8 cellular contexts compared by ENCODE assay signal in the genomic region with DNA sequence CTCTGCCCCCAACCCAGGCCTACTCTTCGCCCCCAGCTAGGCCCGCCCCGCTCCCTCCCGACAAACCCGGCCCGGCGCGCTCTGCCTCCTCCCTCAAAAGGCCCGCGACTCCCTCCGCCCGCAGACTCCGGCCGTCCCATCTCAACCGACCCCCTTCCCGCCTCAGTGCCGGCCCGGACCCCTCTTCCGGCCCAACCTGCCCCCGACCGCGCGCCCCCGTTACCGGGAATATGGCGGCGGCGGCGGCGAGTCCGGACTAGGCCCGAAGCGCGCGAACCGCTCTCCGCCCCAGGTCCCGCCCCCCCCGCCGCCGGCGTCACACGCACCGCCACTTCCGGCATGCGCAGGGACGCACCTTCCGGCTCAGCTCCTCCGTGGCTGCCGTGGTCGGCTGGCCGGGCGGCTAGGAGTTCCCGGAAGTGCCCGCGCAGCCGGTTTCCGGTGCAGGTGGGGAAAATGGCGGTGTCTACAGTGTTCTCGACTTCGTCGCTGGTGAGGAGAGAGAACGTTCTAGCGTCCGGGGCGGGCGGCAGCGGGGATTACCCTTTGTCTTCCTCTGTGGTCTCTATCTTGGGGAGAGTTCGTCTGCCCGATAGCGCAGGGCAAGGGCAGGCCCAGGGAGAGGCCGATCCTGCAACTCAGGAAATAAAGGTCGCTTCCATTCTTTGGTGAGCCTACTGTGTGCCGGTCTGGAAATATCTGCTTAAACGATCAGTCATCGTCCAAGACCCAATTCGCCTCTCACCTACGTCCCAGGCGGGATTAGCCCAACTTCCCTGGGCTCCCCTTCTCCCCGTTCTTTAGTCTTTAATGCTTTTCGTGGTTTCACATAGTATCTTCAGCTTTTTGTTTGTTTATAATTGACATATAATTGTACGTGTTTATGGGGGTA. TPM values are rescaled to one million over a fixed set of nuclear protein-coding genes. Genes with fewer than 3 reads are reported as not detected.
A peak's percentile ranks its signal among the peaks of the same experiment; 100 is the strongest.
DNase-seq lines count a peak whose midpoint lies in the region; ATAC-seq and TF ChIP-seq lines count a peak whose summit lies in the region.

A gene with protein sequence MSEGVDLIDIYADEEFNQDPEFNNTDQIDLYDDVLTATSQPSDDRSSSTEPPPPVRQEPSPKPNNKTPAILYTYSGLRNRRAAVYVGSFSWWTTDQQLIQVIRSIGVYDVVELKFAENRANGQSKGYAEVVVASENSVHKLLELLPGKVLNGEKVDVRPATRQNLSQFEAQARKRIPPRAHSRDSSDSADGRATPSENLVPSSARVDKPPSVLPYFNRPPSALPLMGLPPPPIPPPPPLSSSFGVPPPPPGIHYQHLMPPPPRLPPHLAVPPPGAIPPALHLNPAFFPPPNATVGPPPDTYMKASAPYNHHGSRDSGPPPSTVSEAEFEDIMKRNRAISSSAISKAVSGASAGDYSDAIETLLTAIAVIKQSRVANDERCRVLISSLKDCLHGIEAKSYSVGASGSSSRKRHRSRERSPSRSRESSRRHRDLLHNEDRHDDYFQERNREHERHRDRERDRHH (minus strand): TSS at position 285 of the 892 bp plus-strand sequence. CDS start 740 bp downstream, outside the sequence.
A gene (plus strand): TSS at position 434 of the 892 bp plus-strand sequence. CDS start 23 bp downstream, at position 457.

- H3K27ac ChIP-seq in PC-3 (ENCODE audit: low read length) (peak within 1 kb of the TSS; percentile 78), epithelial cell of prostate (peak within 1 kb of the TSS; percentile 84)

- no peaks in the 10 kb centered on the region for H3F3A ChIP-seq in PC-3 (ENCODE audit: low read length, unreplicated experiment)

- H3K4me2 ChIP-seq in PC-3 (ENCODE audit: low read length) = peak within 1 kb of the TSS; percentile 87

- H3K36me3 ChIP-seq in PC-3 (ENCODE audit: low read depth, low read length) (peaks cover 48% of the 10 kb centered on the region), mucosa of descending colon (ENCODE audit: low read depth) (peaks cover 13% of the 10 kb centered on the region)

- no peaks in the 10 kb centered on the region for H3K9me2 ChIP-seq in PC-3 (replicated peaks; ENCODE audit: low read length)

- peaks cover 92% of the 10 kb centered on the region for H3K79me2 ChIP-seq in PC-3 (ENCODE audit: low read length)

- H4K20me1 ChIP-seq in PC-3 (ENCODE audit: low read length) = peaks cover 14% of the 10 kb centered on the region

- TF ChIP-seq CTCF in PC-3 (conservative IDR thresholded peaks at IDR 0.05; ENCODE audit: low read depth, low read length) (no peak), mucosa of descending colon (IDR thresholded peaks at IDR 0.05) (no peak)

- DNase-seq in DMS114 treated with DMSO at 0.1 percent for 48 hours (lab: John Stamatoyannopoulos, UW; ENCODE audit: unreplicated experiment) = peak; percentile 91
- peak; percentile 90 for DNase-seq in Jurkat, Clone E6-1 (ENCODE audit: low read depth, low spot score)
- DNase-seq in PC-3 = peak; percentile 98
- DNase-seq in activated T-cell treated with anti-CD3 and anti-CD28 coated beads for 48 hours (ENCODE audit: low read depth) = peak; percentile 99
- DNase-seq in epithelial cell of prostate (ENCODE audit: low read depth, low spot score) = peak; percentile 74
- peak; percentile 98 to 99 (median 99) for DNase-seq in mucosa of descending colon
- peak; percentile 94 to 95 for DNase-seq in stimulated activated CD8-positive, alpha-beta memory T cell treated with anti-CD3 and anti-CD28 coated beads, Interleukin-4, amount 100 ng/mL, for 1 hour (ENCODE audit: low read depth in 2 of 2, low spot score in 1 of 2)

- H3K4me3 ChIP-seq in Jurkat, Clone E6-1 (ENCODE audit: low read length) = peak within 1 kb of the TSS; percentile 100
- H3K4me3 ChIP-seq in PC-3 (ENCODE audit: low read length) (peak within 1 kb of the TSS; percentile 90), mucosa of descending colon (peak within 1 kb of the TSS; percentile 40)

- intact Hi-C loops in PC-3 (cut with micrococcal nuclease) = no loop called here
- intact Hi-C loops in mucosa of descending colon (cut with DNase I, micrococcal nuclease) = no loop called here

- no peaks in the 10 kb centered on the region for H3K27me3 ChIP-seq in PC-3 (ENCODE audit: low read length)

- peak within 1 kb of the TSS; percentile 76 for H2AFZ ChIP-seq in PC-3 (ENCODE audit: low read length)

- H3K9me3 ChIP-seq in PC-3 (ENCODE audit: low read length) (no peaks in the 10 kb centered on the region), mucosa of descending colon (no peaks in the 10 kb centered on the region)

- H3K4me1 ChIP-seq in PC-3 (ENCODE audit: insufficient read depth, low read length) (peaks cover 23% of the 10 kb centered on the region), mucosa of descending colon (ENCODE audit: low read depth) (peaks cover 24% of the 10 kb centered on the region)

- POLR2A ChIA-PET in PC-3 (lab: Charles Lee; ENCODE audit: unreplicated experiment) = interaction anchor here (0.6 to 0.7 kb wide), 4 partner anchors 68 to 806 kb away, joined by 3 to 8 read pairs (median 4); a partner anchor contains a TSS

- peak; percentile 77 for ATAC-seq in GM21576 (IDR thresholded peaks at IDR 0.05; ENCODE audit: unreplicated experiment)
- peak; percentile 94 for ATAC-seq in PC-3
- peak; percentile 99 for ATAC-seq in mucosa of descending colon

- BruUV-seq in PC-3 (replicated peaks; lab: Mats Ljungman, UMichigan) = TSS peak; percentile 77

- CTCF ChIA-PET in PC-3 (lab: Charles Lee) = interaction anchor here (0.6 kb wide), 1 partner anchor 1331 kb away, joined by 3 read pairs; a partner anchor contains a TSS

- peak within 1 kb of the TSS; percentile 99 for H3K9ac ChIP-seq in PC-3 (ENCODE audit: low read length)

RNA-seq across cellular contexts. Expression of the first gene that starts in this region (rescaled TPM):
- polyA plus RNA-seq in Jurkat, Clone E6-1 (2012; ENCODE audit: insufficient read depth, insufficient read length) = 108 TPM
- total RNA-seq in PC-3 (2014; rRNA removed) (51.1 and 55.3 TPM in 2 replicates), mucosa of descending colon (10 to 100 TPM; 60.8 to 69.6 (median 64.7) TPM)

RNA-seq across cellular contexts. Expression of the second gene that starts in this region (rescaled TPM):
- 70.4 TPM for polyA plus RNA-seq in Jurkat, Clone E6-1 (2012; ENCODE audit: insufficient read depth, insufficient read length)
- total RNA-seq in PC-3 (2014; rRNA removed) (54.3 and 90.4 TPM in 2 replicates), mucosa of descending colon (10 to 100 TPM; 38.9 to 42.3 (median 42.1) TPM)

Comparison
In these comparisons a context has a peak if more than half of its experiments do, and no peak if none do; other contexts are left out.
1. Peak in every context shown above with its lines: DNase-seq, ATAC-seq, H3K4me3 ChIP-seq and H3K27ac ChIP-seq.
2. H3K4me3 ChIP-seq: peak in every context shown above with its lines; median percentile 100 in Jurkat, Clone E6-1; 90 in PC-3; 40 in mucosa of descending colon.